ENCODE assay signal across 10 cellular contexts in genomic region chr6:16725145-16725864, GRCh38. TPM values are rescaled to one million over a fixed set of nuclear protein-coding genes. Genes with fewer than 3 reads are reported as not detected.
DNase-seq lines count a peak whose midpoint lies in the region; ATAC-seq, FAIRE-seq and TF ChIP-seq lines count a peak whose summit lies in the region.
"Had no signal": no experiment of that assay in that cellular context is flagged by ENCODE, and none has a peak within 500 bp of the region (broad histone marks: within the 10 kb centered on the region; RNA-seq: fewer than 3 reads in every experiment).

No MANE protein-coding gene starts in this region.

- H3K27ac Mint-ChIP-seq in activated naive CD8-positive, alpha-beta T cell treated with anti-CD3 and anti-CD28 coated beads, Interleukin-2, amount 50 U/mL, for 24 hours: peak overlapping the region; percentile 40
- H3K27ac Mint-ChIP-seq in activated naive CD8-positive, alpha-beta T cell treated with anti-CD3 and anti-CD28 coated beads for 36 hours: no peak overlapping the region
- H3K27ac Mint-ChIP-seq in immature natural killer cell: peak overlapping the region in 1 of 6 donors; percentile 8

- WGBS in mesenchymal stem cell: 0% methylated on average over 3 of the region's 7 CpGs
- WGBS in urinary bladder: 32% methylated on average over 7 of the region's 7 CpGs

- ATAC-seq in activated naive CD8-positive, alpha-beta T cell treated with anti-CD3 and anti-CD28 coated beads, Interleukin-2, amount 50 U/mL, for 24 hours: no peak

- no peaks in the 10 kb centered on the region for H3K9me3 ChIP-seq in mesenchymal stem cell (ENCODE audit: control insufficient read depth, low read length)

- H3K36me3 ChIP-seq in bronchial epithelial cell (ENCODE audit: control insufficient read depth, insufficient read depth, low read length) (peaks cover 2% of the 10 kb centered on the region), mesenchymal stem cell (ENCODE audit: control insufficient read depth in 1 of 2, insufficient read depth in 2 of 2, low read depth in 1 of 2, low read length in 2 of 2) (peaks cover 0 to 2% of the 10 kb centered on the region in 2 experiments), urinary bladder (ENCODE audit: insufficient read depth) (no peaks in the 10 kb centered on the region)

- H3K27me3 ChIP-seq in bronchial epithelial cell (ENCODE audit: control insufficient read depth, insufficient read depth, low read length) (no peaks in the 10 kb centered on the region), mesenchymal stem cell (ENCODE audit: control insufficient read depth in 1 of 2, insufficient read depth in 1 of 2, low read length in 2 of 2) (no peaks in the 10 kb centered on the region)
- H3K27me3 ChIP-seq: dorsolateral prefrontal cortex had no signal

- no peak overlapping the region for H3K23ac ChIP-seq in mesenchymal stem cell (ENCODE audit: low read length in 2 of 2)

- no peak overlapping the region for H2AFZ ChIP-seq in mesenchymal stem cell (ENCODE audit: low read depth, low read length)

- peaks cover 4% of the 10 kb centered on the region for H3K36me3 Mint-ChIP-seq in activated naive CD8-positive, alpha-beta T cell treated with anti-CD3 and anti-CD28 coated beads, Interleukin-2, amount 50 U/mL, for 24 hours (ENCODE audit: low read depth)
- H3K36me3 Mint-ChIP-seq in activated naive CD8-positive, alpha-beta T cell treated with anti-CD3 and anti-CD28 coated beads for 36 hours: peaks cover 27% of the 10 kb centered on the region
- no peaks in the 10 kb centered on the region for H3K36me3 Mint-ChIP-seq in immature natural killer cell

- H3K9ac ChIP-seq in mesenchymal stem cell (ENCODE audit: low read length): peak overlapping the region; percentile 76

- no peaks in the 10 kb centered on the region for H3K9me3 Mint-ChIP-seq in activated naive CD8-positive, alpha-beta T cell treated with anti-CD3 and anti-CD28 coated beads, Interleukin-2, amount 50 U/mL, for 24 hours
- H3K9me3 Mint-ChIP-seq in activated naive CD8-positive, alpha-beta T cell treated with anti-CD3 and anti-CD28 coated beads for 36 hours: no peaks in the 10 kb centered on the region
- H3K9me3 Mint-ChIP-seq in immature natural killer cell: no peaks in the 10 kb centered on the region

- no peak overlapping the region for H2BK12ac ChIP-seq in mesenchymal stem cell (ENCODE audit: low read length in 2 of 2)

- peak overlapping the region; percentile 82 for H3K27ac ChIP-seq in mesenchymal stem cell (ENCODE audit: low read length, poor library complexity, severe bottlenecking)
- H3K27ac ChIP-seq in urinary bladder (ENCODE audit: low read depth): peak overlapping the region; percentile 80

- no peak overlapping the region for H2AK5ac ChIP-seq in mesenchymal stem cell (ENCODE audit: low read length, severe bottlenecking)

- H4K91ac ChIP-seq in mesenchymal stem cell (ENCODE audit: low read length): no peak overlapping the region

- H2BK5ac ChIP-seq in mesenchymal stem cell (ENCODE audit: low read depth, low read length, poor library complexity, severe bottlenecking): no peak overlapping the region

- TF ChIP-seq CTCF in bronchial epithelial cell (IDR thresholded peaks at IDR 0.05; ENCODE audit: insufficient read depth, low read length, severe bottlenecking): no peak

- H3K4ac ChIP-seq in mesenchymal stem cell (ENCODE audit: low read depth in 1 of 2, low read length in 2 of 2): no peak overlapping the region

- DNase-seq in activated naive CD8-positive, alpha-beta T cell treated with anti-CD3 and anti-CD28 coated beads, Interleukin-2, amount 50 U/mL, for 24 hours: no peak
- DNase-seq in activated naive CD8-positive, alpha-beta T cell treated with anti-CD3 and anti-CD28 coated beads for 36 hours: no peak
- DNase-seq in bronchial epithelial cell (ENCODE audit: low read depth) (peak; percentile 82), mesenchymal stem cell (peak; percentile 96), DMS153 treated with DMSO at 0.1 percent for 48 hours (lab: John Stamatoyannopoulos, UW; ENCODE audit: unreplicated experiment) (no peak), activated T-cell treated with anti-CD3 and anti-CD28 coated beads for 4 hours (no peak), immature natural killer cell (no peak)
- DNase-seq: dorsolateral prefrontal cortex, T-helper 2 cell had no signal

- H3K18ac ChIP-seq in mesenchymal stem cell (ENCODE audit: low read depth in 1 of 2, low read length in 2 of 2): no peak overlapping the region

- no peaks in the 10 kb centered on the region for H3K27me3 Mint-ChIP-seq in activated naive CD8-positive, alpha-beta T cell treated with anti-CD3 and anti-CD28 coated beads, Interleukin-2, amount 50 U/mL, for 24 hours
- H3K27me3 Mint-ChIP-seq in activated naive CD8-positive, alpha-beta T cell treated with anti-CD3 and anti-CD28 coated beads for 36 hours: no peaks in the 10 kb centered on the region
- H3K27me3 Mint-ChIP-seq in immature natural killer cell (ENCODE audit: low read depth in 3 of 3): peaks cover 0 to 2% (median 2%) of the 10 kb centered on the region in 3 donors

- H4K8ac ChIP-seq in mesenchymal stem cell (ENCODE audit: low read length): no peak overlapping the region

- H3K14ac ChIP-seq in mesenchymal stem cell (ENCODE audit: low read length in 2 of 2): no peak overlapping the region

- no peak overlapping the region for H3K4me3 Mint-ChIP-seq in activated naive CD8-positive, alpha-beta T cell treated with anti-CD3 and anti-CD28 coated beads, Interleukin-2, amount 50 U/mL, for 24 hours
- H3K4me3 Mint-ChIP-seq in activated naive CD8-positive, alpha-beta T cell treated with anti-CD3 and anti-CD28 coated beads for 36 hours: no peak overlapping the region
- H3K4me3 Mint-ChIP-seq in immature natural killer cell: no peak overlapping the region

- H3K4me1 Mint-ChIP-seq in activated naive CD8-positive, alpha-beta T cell treated with anti-CD3 and anti-CD28 coated beads, Interleukin-2, amount 50 U/mL, for 24 hours: peaks cover 73% of the 10 kb centered on the region
- H3K4me1 Mint-ChIP-seq in activated naive CD8-positive, alpha-beta T cell treated with anti-CD3 and anti-CD28 coated beads for 36 hours: peaks cover 49% of the 10 kb centered on the region
- H3K4me1 Mint-ChIP-seq in immature natural killer cell: peaks cover 2 to 16% of the 10 kb centered on the region in 2 donors

- no peak overlapping the region for H3K4me2 ChIP-seq in mesenchymal stem cell (ENCODE audit: low read length, poor library complexity, severe bottlenecking)

- H2BK15ac ChIP-seq in mesenchymal stem cell (ENCODE audit: low read depth, poor library complexity, severe bottlenecking): no peak overlapping the region

- H3K4me1 ChIP-seq in mesenchymal stem cell (ENCODE audit: control insufficient read depth, insufficient read depth, low read depth, low read length) (peaks cover 20% of the 10 kb centered on the region), urinary bladder (ENCODE audit: insufficient read depth) (no peaks in the 10 kb centered on the region)

- H3K79me1 ChIP-seq in mesenchymal stem cell (replicated peaks; ENCODE audit: low read length, poor library complexity, severe bottlenecking): peaks cover 15% of the 10 kb centered on the region

- no peak for FAIRE-seq in bronchial epithelial cell (lab: Jason Lieb, UNC)

- no peak overlapping the region for H3K4me3 ChIP-seq in bronchial epithelial cell (ENCODE audit: low read depth, low read length)
- H3K4me3 ChIP-seq in mesenchymal stem cell (ENCODE audit: insufficient read depth in 1 of 2, low read depth in 1 of 2, low read length in 2 of 2): peak overlapping the region in 1 of 2 experiments; percentile 70
- no peak overlapping the region for H3K4me3 ChIP-seq in urinary bladder (ENCODE audit: low read depth, low read length)

- H2BK120ac ChIP-seq in mesenchymal stem cell (ENCODE audit: low read depth, low read length): no peak overlapping the region

RNA-seq across cellular contexts. Expression of gene ATXN1, which starts 36.0 kb away (rescaled TPM):
- 10 to 100 TPM; 27.8 to 32.8 TPM for total RNA-seq in activated naive CD8-positive, alpha-beta T cell treated with anti-CD3 and anti-CD28 coated beads for 36 hours
- total RNA-seq in bronchial epithelial cell: 18.4 and 50.1 TPM in 2 replicates
- 16.8 TPM for polyA plus RNA-seq in mesenchymal stem cell (2013, experiment 1 of 2)
- polyA plus RNA-seq in mesenchymal stem cell (2013, experiment 2 of 2): 16.0 TPM
- total RNA-seq in urinary bladder: 137 TPM
- polyA plus RNA-seq in urinary bladder: 15.8 TPM
- 10 to 100 TPM in 1 of 3 donors, 1 to 10 TPM in 2; 6.9 to 14.7 (median 8.0) TPM for polyA plus RNA-seq in immature natural killer cell

Comparison
In these comparisons a context has a peak if more than half of its experiments do, and no peak if none do; other contexts are left out.
1. DNase-seq: peak in bronchial epithelial cell (single experiment) and mesenchymal stem cell (single experiment); none in activated naive CD8-positive, alpha-beta T cell treated with anti-CD3 and anti-CD28 coated beads, Interleukin-2, amount 50 U/mL, for 24 hours (single experiment), activated naive CD8-positive, alpha-beta T cell treated with anti-CD3 and anti-CD28 coated beads for 36 hours (single experiment), DMS153 treated with DMSO at 0.1 percent for 48 hours (single experiment), activated T-cell treated with anti-CD3 and anti-CD28 coated beads for 4 hours (single experiment) and immature natural killer cell (0 of 3).